ENCODE assay signal across 1 cellular context in genomic region chr5:125411163-125412050, GRCh38.
TF ChIP-seq lines count a peak whose summit lies in the region.

No MANE protein-coding gene starts in this region.

TF ChIP-seq in GM12878, 131 proteins besides CTCF, POLR2A, EP300 and RAD21 (continued from another document):
- TF ChIP-seq USF1 (IDR thresholded peaks at IDR 0.05; ENCODE audit: borderline replicate concordance, extremely low read length, insufficient read depth, low read depth, low read length) (no peak), ATF2 (IDR thresholded peaks at IDR 0.05; ENCODE audit: low read length) (peak; percentile 33; the same call in 1 of the 2 replicates), MTA3 (IDR thresholded peaks at IDR 0.05; ENCODE audit: borderline replicate concordance, low read length) (no peak; the same call in 1 of the 2 replicates), FOXM1 (IDR thresholded peaks at IDR 0.05; ENCODE audit: low read depth, low read length) (peak; percentile 70), KDM1A (IDR thresholded peaks at IDR 0.05; ENCODE audit: borderline replicate concordance) (no peak)
TF ChIP-seq in GM12878: peak in this region for 19.
